1 cellular context compared by ENCODE assay signal in the genomic region with DNA sequence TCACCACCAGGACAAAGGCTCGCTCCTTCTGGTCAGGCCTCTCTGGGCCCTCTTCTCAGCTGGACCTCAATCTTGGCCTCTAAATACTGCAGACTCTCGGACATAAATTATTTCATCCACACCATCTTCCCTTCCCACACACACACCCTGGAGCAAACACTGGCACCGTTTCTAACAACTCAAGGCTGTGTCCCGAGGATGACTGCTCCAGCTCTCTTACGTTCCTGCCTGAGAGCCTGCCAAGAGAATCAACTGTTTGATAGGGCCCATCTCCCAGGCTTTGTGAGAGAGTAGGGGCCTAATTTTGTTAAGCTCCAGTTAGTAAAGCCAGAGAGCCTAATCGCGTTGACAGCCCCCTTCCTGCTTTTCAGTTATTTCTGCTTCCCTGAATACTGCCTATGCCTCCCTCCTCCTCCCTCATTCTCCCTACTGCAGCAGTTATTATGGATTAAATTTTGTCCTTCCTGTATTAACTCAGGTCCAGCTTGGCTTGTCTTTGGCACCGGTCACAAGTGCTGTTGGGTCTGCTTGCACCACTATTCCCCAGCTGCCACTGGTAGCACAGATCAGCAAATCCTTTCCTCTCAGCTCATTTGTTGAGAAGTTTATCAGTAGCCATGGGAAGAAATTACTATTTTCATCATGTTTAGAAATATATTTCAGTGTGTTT.
TF ChIP-seq lines count a peak whose summit lies in the region.

No MANE protein-coding gene starts in this region.

TF ChIP-seq in WTC11, 78 proteins besides CTCF, POLR2A, EP300 and RAD21 (continued from another document):
- TF ChIP-seq, protein P1, sequence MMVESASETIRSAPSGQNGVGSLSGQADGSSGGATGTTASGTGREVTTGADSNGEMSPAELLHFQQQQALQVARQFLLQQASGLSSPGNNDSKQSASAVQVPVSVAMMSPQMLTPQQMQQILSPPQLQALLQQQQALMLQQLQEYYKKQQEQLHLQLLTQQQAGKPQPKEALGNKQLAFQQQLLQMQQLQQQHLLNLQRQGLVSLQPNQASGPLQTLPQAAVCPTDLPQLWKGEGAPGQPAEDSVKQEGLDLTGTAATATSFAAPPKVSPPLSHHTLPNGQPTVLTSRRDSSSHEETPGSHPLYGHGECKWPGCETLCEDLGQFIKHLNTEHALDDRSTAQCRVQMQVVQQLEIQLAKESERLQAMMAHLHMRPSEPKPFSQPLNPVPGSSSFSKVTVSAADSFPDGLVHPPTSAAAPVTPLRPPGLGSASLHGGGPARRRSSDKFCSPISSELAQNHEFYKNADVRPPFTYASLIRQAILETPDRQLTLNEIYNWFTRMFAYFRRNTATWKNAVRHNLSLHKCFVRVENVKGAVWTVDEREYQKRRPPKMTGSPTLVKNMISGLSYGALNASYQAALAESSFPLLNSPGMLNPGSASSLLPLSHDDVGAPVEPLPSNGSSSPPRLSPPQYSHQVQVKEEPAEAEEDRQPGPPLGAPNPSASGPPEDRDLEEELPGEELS (CRISPR knock-in tag; IDR thresholded peaks at IDR 0.05) = no peak
- TF ChIP-seq, protein P2, sequence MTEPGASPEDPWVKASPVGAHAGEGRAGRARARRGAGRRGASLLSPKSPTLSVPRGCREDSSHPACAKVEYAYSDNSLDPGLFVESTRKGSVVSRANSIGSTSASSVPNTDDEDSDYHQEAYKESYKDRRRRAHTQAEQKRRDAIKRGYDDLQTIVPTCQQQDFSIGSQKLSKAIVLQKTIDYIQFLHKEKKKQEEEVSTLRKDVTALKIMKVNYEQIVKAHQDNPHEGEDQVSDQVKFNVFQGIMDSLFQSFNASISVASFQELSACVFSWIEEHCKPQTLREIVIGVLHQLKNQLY (CRISPR knock-in tag; IDR thresholded peaks at IDR 0.05) = no peak
- TF ChIP-seq, protein P3, sequence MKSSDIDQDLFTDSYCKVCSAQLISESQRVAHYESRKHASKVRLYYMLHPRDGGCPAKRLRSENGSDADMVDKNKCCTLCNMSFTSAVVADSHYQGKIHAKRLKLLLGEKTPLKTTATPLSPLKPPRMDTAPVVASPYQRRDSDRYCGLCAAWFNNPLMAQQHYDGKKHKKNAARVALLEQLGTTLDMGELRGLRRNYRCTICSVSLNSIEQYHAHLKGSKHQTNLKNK (CRISPR knock-in tag; IDR thresholded peaks at IDR 0.05) = no peak
- TF ChIP-seq TP53 (CRISPR knock-in tag; IDR thresholded peaks at IDR 0.05) (no peak), ATF1 (CRISPR knock-in tag; IDR thresholded peaks at IDR 0.05) (no peak), TEAD1 (CRISPR knock-in tag; IDR thresholded peaks at IDR 0.05) (no peak), HMGA2 (CRISPR knock-in tag; IDR thresholded peaks at IDR 0.05) (no peak)
- TF ChIP-seq, protein P4, sequence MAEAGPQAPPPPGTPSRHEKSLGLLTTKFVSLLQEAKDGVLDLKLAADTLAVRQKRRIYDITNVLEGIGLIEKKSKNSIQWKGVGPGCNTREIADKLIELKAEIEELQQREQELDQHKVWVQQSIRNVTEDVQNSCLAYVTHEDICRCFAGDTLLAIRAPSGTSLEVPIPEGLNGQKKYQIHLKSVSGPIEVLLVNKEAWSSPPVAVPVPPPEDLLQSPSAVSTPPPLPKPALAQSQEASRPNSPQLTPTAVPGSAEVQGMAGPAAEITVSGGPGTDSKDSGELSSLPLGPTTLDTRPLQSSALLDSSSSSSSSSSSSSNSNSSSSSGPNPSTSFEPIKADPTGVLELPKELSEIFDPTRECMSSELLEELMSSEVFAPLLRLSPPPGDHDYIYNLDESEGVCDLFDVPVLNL (CRISPR knock-in tag; IDR thresholded peaks at IDR 0.05; ENCODE audit: borderline replicate concordance, low read depth) = no peak
- TF ChIP-seq, protein P5, sequence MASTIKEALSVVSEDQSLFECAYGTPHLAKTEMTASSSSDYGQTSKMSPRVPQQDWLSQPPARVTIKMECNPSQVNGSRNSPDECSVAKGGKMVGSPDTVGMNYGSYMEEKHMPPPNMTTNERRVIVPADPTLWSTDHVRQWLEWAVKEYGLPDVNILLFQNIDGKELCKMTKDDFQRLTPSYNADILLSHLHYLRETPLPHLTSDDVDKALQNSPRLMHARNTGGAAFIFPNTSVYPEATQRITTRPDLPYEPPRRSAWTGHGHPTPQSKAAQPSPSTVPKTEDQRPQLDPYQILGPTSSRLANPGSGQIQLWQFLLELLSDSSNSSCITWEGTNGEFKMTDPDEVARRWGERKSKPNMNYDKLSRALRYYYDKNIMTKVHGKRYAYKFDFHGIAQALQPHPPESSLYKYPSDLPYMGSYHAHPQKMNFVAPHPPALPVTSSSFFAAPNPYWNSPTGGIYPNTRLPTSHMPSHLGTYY (CRISPR knock-in tag; IDR thresholded peaks at IDR 0.05) = no peak
- TF ChIP-seq, protein P6, sequence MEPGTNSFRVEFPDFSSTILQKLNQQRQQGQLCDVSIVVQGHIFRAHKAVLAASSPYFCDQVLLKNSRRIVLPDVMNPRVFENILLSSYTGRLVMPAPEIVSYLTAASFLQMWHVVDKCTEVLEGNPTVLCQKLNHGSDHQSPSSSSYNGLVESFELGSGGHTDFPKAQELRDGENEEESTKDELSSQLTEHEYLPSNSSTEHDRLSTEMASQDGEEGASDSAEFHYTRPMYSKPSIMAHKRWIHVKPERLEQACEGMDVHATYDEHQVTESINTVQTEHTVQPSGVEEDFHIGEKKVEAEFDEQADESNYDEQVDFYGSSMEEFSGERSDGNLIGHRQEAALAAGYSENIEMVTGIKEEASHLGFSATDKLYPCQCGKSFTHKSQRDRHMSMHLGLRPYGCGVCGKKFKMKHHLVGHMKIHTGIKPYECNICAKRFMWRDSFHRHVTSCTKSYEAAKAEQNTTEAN (CRISPR knock-in tag; IDR thresholded peaks at IDR 0.05) = no peak
- TF ChIP-seq, protein P7, sequence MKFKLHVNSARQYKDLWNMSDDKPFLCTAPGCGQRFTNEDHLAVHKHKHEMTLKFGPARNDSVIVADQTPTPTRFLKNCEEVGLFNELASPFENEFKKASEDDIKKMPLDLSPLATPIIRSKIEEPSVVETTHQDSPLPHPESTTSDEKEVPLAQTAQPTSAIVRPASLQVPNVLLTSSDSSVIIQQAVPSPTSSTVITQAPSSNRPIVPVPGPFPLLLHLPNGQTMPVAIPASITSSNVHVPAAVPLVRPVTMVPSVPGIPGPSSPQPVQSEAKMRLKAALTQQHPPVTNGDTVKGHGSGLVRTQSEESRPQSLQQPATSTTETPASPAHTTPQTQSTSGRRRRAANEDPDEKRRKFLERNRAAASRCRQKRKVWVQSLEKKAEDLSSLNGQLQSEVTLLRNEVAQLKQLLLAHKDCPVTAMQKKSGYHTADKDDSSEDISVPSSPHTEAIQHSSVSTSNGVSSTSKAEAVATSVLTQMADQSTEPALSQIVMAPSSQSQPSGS (CRISPR knock-in tag; IDR thresholded peaks at IDR 0.05; ENCODE audit: borderline replicate concordance, low read depth) = no peak
- TF ChIP-seq, protein P8, sequence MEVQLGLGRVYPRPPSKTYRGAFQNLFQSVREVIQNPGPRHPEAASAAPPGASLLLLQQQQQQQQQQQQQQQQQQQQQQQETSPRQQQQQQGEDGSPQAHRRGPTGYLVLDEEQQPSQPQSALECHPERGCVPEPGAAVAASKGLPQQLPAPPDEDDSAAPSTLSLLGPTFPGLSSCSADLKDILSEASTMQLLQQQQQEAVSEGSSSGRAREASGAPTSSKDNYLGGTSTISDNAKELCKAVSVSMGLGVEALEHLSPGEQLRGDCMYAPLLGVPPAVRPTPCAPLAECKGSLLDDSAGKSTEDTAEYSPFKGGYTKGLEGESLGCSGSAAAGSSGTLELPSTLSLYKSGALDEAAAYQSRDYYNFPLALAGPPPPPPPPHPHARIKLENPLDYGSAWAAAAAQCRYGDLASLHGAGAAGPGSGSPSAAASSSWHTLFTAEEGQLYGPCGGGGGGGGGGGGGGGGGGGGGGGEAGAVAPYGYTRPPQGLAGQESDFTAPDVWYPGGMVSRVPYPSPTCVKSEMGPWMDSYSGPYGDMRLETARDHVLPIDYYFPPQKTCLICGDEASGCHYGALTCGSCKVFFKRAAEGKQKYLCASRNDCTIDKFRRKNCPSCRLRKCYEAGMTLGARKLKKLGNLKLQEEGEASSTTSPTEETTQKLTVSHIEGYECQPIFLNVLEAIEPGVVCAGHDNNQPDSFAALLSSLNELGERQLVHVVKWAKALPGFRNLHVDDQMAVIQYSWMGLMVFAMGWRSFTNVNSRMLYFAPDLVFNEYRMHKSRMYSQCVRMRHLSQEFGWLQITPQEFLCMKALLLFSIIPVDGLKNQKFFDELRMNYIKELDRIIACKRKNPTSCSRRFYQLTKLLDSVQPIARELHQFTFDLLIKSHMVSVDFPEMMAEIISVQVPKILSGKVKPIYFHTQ (CRISPR knock-in tag; IDR thresholded peaks at IDR 0.05) = no peak
